ENCODE assay signal across 8 cellular contexts in genomic region chr17:4074831-4075495, GRCh38.
DNase-seq lines count a peak whose midpoint lies in the region; ATAC-seq and TF ChIP-seq lines count a peak whose summit lies in the region.

No MANE protein-coding gene starts in this region.

- H3K4me1 ChIP-seq in SJCRH30 (0 out of 2 replicates have a peak, but pooled peaks cover 5% of the 10 kb centered on the region), neural progenitor cell (no peaks in the 10 kb centered on the region)

- no peak overlapping the region for H3K4me2 ChIP-seq in neural progenitor cell

- no peak overlapping the region for H3K9ac ChIP-seq in neural progenitor cell

- H4K20me1 ChIP-seq in neural progenitor cell (ENCODE audit: low read depth): no peaks in the 10 kb centered on the region

- peak overlapping the region; percentile 64 to 88 (median 82) for H3K4me3 Mint-ChIP-seq in IgD-negative memory B cell
- no peak overlapping the region for H3K4me3 Mint-ChIP-seq in neural progenitor cell

- no peaks in the 10 kb centered on the region for H3K27me3 ChIP-seq in SJCRH30
- no peaks in the 10 kb centered on the region for H3K27me3 ChIP-seq in neural progenitor cell

- no peak overlapping the region for H3K4me3 ChIP-seq in SJCRH30
- no peak overlapping the region for H3K4me3 ChIP-seq in fibroblast of mammary gland (ENCODE audit: control insufficient read depth, low read depth, low read length)
- no peak overlapping the region for H3K4me3 ChIP-seq in neural progenitor cell

- H3K36me3 ChIP-seq in SJCRH30 (peaks cover 27% of the 10 kb centered on the region), neural progenitor cell (no peaks in the 10 kb centered on the region)

- H3K4me1 Mint-ChIP-seq in IgD-negative memory B cell (peaks cover 14 to 25% (median 18%) of the 10 kb centered on the region in 3 donors), neural progenitor cell (no peaks in the 10 kb centered on the region)

- H3K27ac Mint-ChIP-seq in IgD-negative memory B cell (peak overlapping the region; percentile 76 to 93 (median 92)), neural progenitor cell (no peak overlapping the region)

- TF ChIP-seq CTCF in fibroblast of mammary gland (conservative IDR thresholded peaks at IDR 0.05; ENCODE audit: control insufficient read depth, insufficient read depth, low read depth, low read length) (peak; percentile 78), neural progenitor cell (IDR thresholded peaks at IDR 0.05) (peak; percentile 81)

- H3K9me3 ChIP-seq in SJCRH30 (replicated peaks) (no peaks in the 10 kb centered on the region), neural progenitor cell (ENCODE audit: low read depth) (no peaks in the 10 kb centered on the region)

- H3F3A ChIP-seq in neural progenitor cell (ENCODE audit: low read depth): no peaks in the 10 kb centered on the region

- no peaks in the 10 kb centered on the region for H3K79me2 ChIP-seq in neural progenitor cell (ENCODE audit: low read depth)

- H2AFZ ChIP-seq in neural progenitor cell (replicated peaks): no peak overlapping the region

- H3K9me3 Mint-ChIP-seq in IgD-negative memory B cell: no peaks in the 10 kb centered on the region
- no peaks in the 10 kb centered on the region for H3K9me3 Mint-ChIP-seq in neural progenitor cell

- H3K27me3 Mint-ChIP-seq in IgD-negative memory B cell (no peaks in the 10 kb centered on the region), neural progenitor cell (ENCODE audit: insufficient read depth, low read depth) (no peaks in the 10 kb centered on the region)

- H3K36me3 Mint-ChIP-seq in IgD-negative memory B cell (peaks cover 6% of the 10 kb centered on the region), neural progenitor cell (peaks cover 10% of the 10 kb centered on the region)

- DNase-seq in NOMO-1 (lab: John Stamatoyannopoulos, UW; ENCODE audit: unreplicated experiment in 2 of 2): peak; percentile 2 to 49
- no peak for DNase-seq in NOMO-1 treated with dmso at 0.1 percent for 144 hours (lab: John Stamatoyannopoulos, UW; ENCODE audit: unreplicated experiment)
- DNase-seq in SJCRH30: peak; percentile 19 to 70
- DNase-seq in fibroblast of mammary gland (ENCODE audit: low read depth): peak; percentile 46
- DNase-seq in neural progenitor cell (ENCODE audit: low spot score): peak; percentile 44
- DNase-seq in effector CD4-positive, alpha-beta T cell: no peak

- ATAC-seq in GM21447 (IDR thresholded peaks at IDR 0.05; ENCODE audit: unreplicated experiment): peak; percentile 28

- H3K27ac ChIP-seq in SJCRH30: no peak overlapping the region
- no peak overlapping the region for H3K27ac ChIP-seq in neural progenitor cell

Comparison
In these comparisons a context has a peak if more than half of its experiments do, and no peak if none do; other contexts are left out.
1. DNase-seq: peak in NOMO-1 (2 of 2), SJCRH30 (2 of 2), fibroblast of mammary gland (single experiment) and neural progenitor cell (single experiment); none in NOMO-1 treated with dmso at 0.1 percent for 144 hours (single experiment) and effector CD4-positive, alpha-beta T cell (single experiment).